19 cellular contexts compared by ENCODE assay signal in the genomic region with DNA sequence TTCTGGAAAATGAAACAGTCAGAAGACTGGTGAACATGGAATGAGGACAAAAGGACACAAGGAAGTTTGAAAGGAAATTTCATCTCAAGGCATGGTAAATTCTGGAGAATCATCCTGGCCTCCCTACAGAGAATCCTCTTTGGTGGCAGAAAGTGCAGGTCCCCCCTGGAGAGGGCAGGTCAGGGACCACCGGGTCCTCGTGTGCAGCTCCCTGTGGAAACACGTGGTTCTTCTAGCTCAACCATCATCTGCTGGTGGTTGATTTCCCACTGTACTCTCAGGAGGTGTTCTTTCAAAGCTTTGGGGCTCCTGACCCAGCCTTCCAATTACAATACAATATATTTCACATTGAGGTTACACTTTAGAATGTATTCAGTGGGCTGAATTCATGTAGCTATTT. TPM values are rescaled to one million over a fixed set of nuclear protein-coding genes. Genes with fewer than 3 reads are reported as not detected.
A peak's percentile ranks its signal among the peaks of the same experiment; 100 is the strongest.
DNase-seq lines count a peak whose midpoint lies in the region; ATAC-seq, FAIRE-seq and TF ChIP-seq lines count a peak whose summit lies in the region.
"Had no signal": no experiment of that assay in that cellular context is flagged by ENCODE, and none has a peak within 500 bp of the region (broad histone marks: within the 10 kb centered on the region; RNA-seq: fewer than 3 reads in every experiment).

No MANE protein-coding gene starts in this region.

- no peaks in the 10 kb centered on the region for H3K9me2 ChIP-seq in OCI-LY7 (ENCODE audit: insufficient read depth, low read length)

- H3K9me3 Mint-ChIP-seq in activated T-cell treated with anti-CD3 and anti-CD28 coated beads, Interleukin-2, amount 50 U/mL, for 72 hours = no peaks in the 10 kb centered on the region
- H3K9me3 Mint-ChIP-seq in neural crest cell = no peaks in the 10 kb centered on the region

- WGBS in K562 (ENCODE audit: insufficient coverage, low coverage, missing lambda C conversion rate) = 36% methylated on average over 3 of the region's 3 CpGs

- H3K4me1 Mint-ChIP-seq in activated T-cell treated with anti-CD3 and anti-CD28 coated beads, Interleukin-2, amount 50 U/mL, for 72 hours (ENCODE audit: low read depth) = peaks cover 34% of the 10 kb centered on the region
- H3K4me1 Mint-ChIP-seq in neural crest cell = peaks cover 44% of the 10 kb centered on the region

- POLR2A ChIA-PET in OCI-LY7 (lab: Charles Lee) (no interaction called here), K562 (lab: Yijun Ruan, JAX) (interaction anchor here (0.6 to 1.5 kb wide), 4 partner anchors 12 to 1915 kb away, joined by 3 to 4 read pairs (median 3); partner anchors contain the start of genes MED22 and RPL7A)

- no peak overlapping the region for H3K27ac Mint-ChIP-seq in activated T-cell treated with anti-CD3 and anti-CD28 coated beads, Interleukin-2, amount 50 U/mL, for 72 hours
- H3K27ac Mint-ChIP-seq in neural crest cell (ENCODE audit: unreplicated experiment) = no peak overlapping the region

- CTCF ChIA-PET in OCI-LY7 (lab: Charles Lee; ENCODE audit: unreplicated experiment) (no interaction called here), K562 (lab: Yijun Ruan, JAX; ENCODE audit: low intra/inter-chr PET ratio) (no interaction called here)

- H3K27ac ChIP-seq in OCI-LY7 (ENCODE audit: low read depth, low read length, poor library complexity, severe bottlenecking) (no peak overlapping the region), K562 (ENCODE audit: extremely low read depth, low read depth, low read length) (peak overlapping the region; percentile 50; the same call in 1 of the 3 replicates)
- H3K27ac ChIP-seq: pancreas, testis had no signal

- no peak for ATAC-seq in activated T-cell treated with anti-CD3 and anti-CD28 coated beads, Interleukin-2, amount 50 U/mL, for 72 hours (replicated peaks in 1 of 2)
- no peak for ATAC-seq in K562
- ATAC-seq: left colon, pancreas had no signal

- H3K36me3 ChIP-seq in OCI-LY7 (ENCODE audit: insufficient read depth, low read length) (peaks cover 11% of the 10 kb centered on the region; the same call in 1 of the 2 replicates), K562 (ENCODE audit: control insufficient read depth, insufficient read depth, low read length) (peaks cover 16% of the 10 kb centered on the region)
- H3K36me3 ChIP-seq: pancreas had no signal

- no peak overlapping the region for H3K9ac ChIP-seq in K562 (ENCODE audit: insufficient read depth in 1 of 2, low read depth in 2 of 2, low read length in 2 of 2)

- TF ChIP-seq EP300 in K562 (IDR thresholded peaks at IDR 0.05; ENCODE audit: low read length) = no peak

- peaks cover 5 to 10% of the 10 kb centered on the region in 2 donors for H3K36me3 Mint-ChIP-seq in activated T-cell treated with anti-CD3 and anti-CD28 coated beads, Interleukin-2, amount 50 U/mL, for 72 hours (ENCODE audit: insufficient read depth in 2 of 2)
- peaks cover 12% of the 10 kb centered on the region for H3K36me3 Mint-ChIP-seq in neural crest cell (ENCODE audit: low read depth)

- H3K4me2 ChIP-seq in OCI-LY7 (ENCODE audit: low read length) (no peak overlapping the region; the same call in 1 of the 2 replicates), K562 (ENCODE audit: insufficient read depth, low read length) (no peak overlapping the region; the same call in 1 of the 2 replicates)

- no peak overlapping the region for H3K4me3 ChIP-seq in OCI-LY7 (ENCODE audit: low read depth, low read length, poor library complexity, severe bottlenecking)
- H3K4me3 ChIP-seq in K562 = no peak overlapping the region
- H3K4me3 ChIP-seq: pancreas, testis had no signal

- no peak overlapping the region for H2AFZ ChIP-seq in OCI-LY7 (ENCODE audit: low read length)
- H2AFZ ChIP-seq in K562 (ENCODE audit: low read depth, low read length) = no peak overlapping the region

- no peaks in the 10 kb centered on the region for H3K27me3 ChIP-seq in K562 (ENCODE audit: control insufficient read depth in 2 of 2, insufficient read depth in 2 of 2, low read length in 2 of 2)
- H3K27me3 ChIP-seq: pancreas, testis had no signal

- in situ Hi-C loops in K562 (cut with MboI) = no loop called here

- H3K9me1 ChIP-seq in K562 (ENCODE audit: control insufficient read depth, insufficient read depth, low read length) = no peaks in the 10 kb centered on the region

- peaks cover 35% of the 10 kb centered on the region for H3K4me1 ChIP-seq in OCI-LY7 (ENCODE audit: insufficient read depth, low read length, poor library complexity, severe bottlenecking)
- peaks cover 31 to 38% of the 10 kb centered on the region in 2 experiments; a peak in 4 of 5 replicates for H3K4me1 ChIP-seq in K562 (replicated peaks in 1 of 2; ENCODE audit: control insufficient read depth in 2 of 2, insufficient read depth in 2 of 2, low read length in 2 of 2)

- H4K20me1 ChIP-seq in OCI-LY7 (ENCODE audit: insufficient read depth, low read length) (0 out of 2 replicates have a peak, but pooled peaks cover 5% of the 10 kb centered on the region), K562 (replicated peaks; ENCODE audit: control insufficient read depth, insufficient read depth, low read length) (no peaks in the 10 kb centered on the region)

- TF ChIP-seq CTCF in OCI-LY7 (conservative IDR thresholded peaks at IDR 0.05; ENCODE audit: low read length) = no peak
- no peak for TF ChIP-seq CTCF in K562 (IDR thresholded peaks at IDR 0.05 in 2 of 3, conservative IDR thresholded peaks at IDR 0.05 in 1 of 3; ENCODE audit: insufficient read depth in 2 of 3, low read depth in 1 of 3, low read length in 3 of 3)
- TF ChIP-seq CTCF in neural crest cell (conservative IDR thresholded peaks at IDR 0.05) = no peak

- TF ChIP-seq RAD21 in K562 (CRISPR knock-in tag; conservative IDR thresholded peaks at IDR 0.05 in 1 of 2, IDR thresholded peaks at IDR 0.05 in 1 of 2) = no peak

- peak overlapping the region; percentile 38 to 98 for H3K4me3 Mint-ChIP-seq in activated T-cell treated with anti-CD3 and anti-CD28 coated beads, Interleukin-2, amount 50 U/mL, for 72 hours
- H3K4me3 Mint-ChIP-seq in neural crest cell = peak overlapping the region; percentile 98

- H3K79me2 ChIP-seq in OCI-LY7 (ENCODE audit: insufficient read depth, low read depth, low read length) (peaks cover 31% of the 10 kb centered on the region), K562 (ENCODE audit: control insufficient read depth, insufficient read depth, low read length) (peaks cover 47% of the 10 kb centered on the region)

- no peak for TF ChIP-seq POLR2A in K562 (conservative IDR thresholded peaks at IDR 0.05)

- H3K27me3 Mint-ChIP-seq in activated T-cell treated with anti-CD3 and anti-CD28 coated beads, Interleukin-2, amount 50 U/mL, for 72 hours (ENCODE audit: low read depth) = no peaks in the 10 kb centered on the region
- H3K27me3 Mint-ChIP-seq in neural crest cell (ENCODE audit: low read depth) = peaks cover 10% of the 10 kb centered on the region

- no peak for DNase-seq in activated T-cell treated with anti-CD3 and anti-CD28 coated beads, Interleukin-2, amount 50 U/mL, for 72 hours
- no peak for DNase-seq in activated T-cell treated with anti-CD3 and anti-CD28 coated beads, Interleukin-2, amount 50 U/mL, for 1 hour
- DNase-seq in OCI-LY7 (ENCODE audit: low spot score) (no peak), K562 (ENCODE audit: extremely low read depth in 1 of 4, low spot score in 3 of 4) (no peak), neural crest cell (ENCODE audit: low read depth, low spot score) (no peak), hypothalamus (lab: John Stamatoyannopoulos, UW) (no peak), NCI-H526 (lab: John Stamatoyannopoulos, UW) (no peak), NCI-H1092 treated with DMSO at 0.1 percent for 48 hours (lab: John Stamatoyannopoulos, UW) (no peak)
- DNase-seq: activated CD8-positive, alpha-beta memory T cell treated with anti-CD3 and anti-CD28 coated beads, Interleukin-2, amount 50 U/mL, for 48 hours; amygdala; EL; foreskin fibroblast; HCEC 1CT; Karpas-422; left colon; NCI-H1417 treated with DMSO at 0.1 percent for 48 hours; testis had no signal

- BruUV-seq in OCI-LY7 (replicated peaks; lab: Mats Ljungman, UMichigan) (TSS peak; percentile 61), K562 (replicated peaks; lab: Mats Ljungman, UMichigan) (no TSS peak)

- no peaks in the 10 kb centered on the region for H3K9me3 ChIP-seq in OCI-LY7 (ENCODE audit: low read length)
- H3K9me3 ChIP-seq in K562 (replicated peaks; ENCODE audit: control insufficient read depth, insufficient read depth, low read depth, low read length) = peaks cover 12% of the 10 kb centered on the region; the same call in 1 of the 2 replicates
- H3K9me3 ChIP-seq: pancreas, testis had no signal

- no peak for FAIRE-seq in K562 (lab: Jason Lieb, UNC)
- FAIRE-seq: pancreas, RCC 7860 had no signal

- intact Hi-C loops in OCI-LY7 (cut with micrococcal nuclease; ENCODE audit: unreplicated experiment) (no loop called here), K562 (cut with micrococcal nuclease) (loop anchor here (5.0 kb wide), 1 partner anchor 119 kb away; no protein-coding TSS in a partner anchor)

RNA-seq across cellular contexts. Expression of gene GTF3C5, which starts 2.6 kb away (rescaled TPM):
- total RNA-seq in activated T-cell treated with anti-CD3 and anti-CD28 coated beads, Interleukin-2, amount 50 U/mL, for 72 hours = 100 to 1,000 TPM in 1 of 2 donors, 10 to 100 TPM in 1; 79.5 to 101 TPM
- 91.9 and 97.0 TPM in 2 replicates for total RNA-seq in OCI-LY7 (2014; rRNA removed; shearing (Covaris generic))
- total RNA-seq in OCI-LY7 (2022) = 90.3 and 91.6 TPM in 2 replicates
- 66.1 and 166 TPM in 2 replicates for total RNA-seq in K562 (2011; cell fraction: chromatin; rRNA removed; ENCODE audit: low replicate concordance)
- total RNA-seq in K562 (2011; cell fraction: nucleolus; rRNA removed) = 99.4 and 113 TPM in 2 replicates
- 67.0 and 84.1 TPM in 2 replicates for total RNA-seq in K562 (2011; cell fraction: nucleoplasm; rRNA removed)
- 118 and 134 TPM in 2 replicates for total RNA-seq in K562 (2014; rRNA removed)
- total RNA-seq in K562 (2014; rRNA removed; fragmentation: Illumina TruSeq; extraction: Trizol) = 43.2 and 58.5 TPM in 2 replicates
- 80.7 and 83.7 TPM in 2 replicates for total RNA-seq in K562 (2015; rRNA removed; fragmentation: Illumina TruSeq; extraction: Trizol)
- total RNA-seq in K562 (2021) = 106 and 110 TPM in 2 replicates
- polyA plus RNA-seq in K562 (2011; rRNA removed) = 80.2 TPM in 2 replicates
- polyA plus RNA-seq in K562 (2011; cell fraction: cytosol; rRNA removed) = 88.7 and 143 TPM in 2 replicates
- 254 and 348 TPM in 2 replicates for polyA plus RNA-seq in K562 (2011; cell fraction: nucleus; rRNA removed)
- 75.0 and 82.6 TPM in 2 replicates for polyA plus RNA-seq in K562 (2012)
- polyA plus RNA-seq in K562 (2014; fragmentation: Illumina TruSeq; extraction: Trizol) = 105 and 107 TPM in 2 replicates
- polyA plus RNA-seq in K562 (2014; fragmentation: Nextera tagmentation; extraction: Ambion mirVana) = 1 to 10 TPM; 3.8 to 8.4 TPM
- polyA plus RNA-seq in K562 (2014; rRNA removed) = 95.1 and 107 TPM in 2 replicates
- 52.2 and 85.8 TPM in 2 replicates for polyA minus RNA-seq in K562 (2011; rRNA and poly(A)+ RNA removed)
- 57.6 and 64.2 TPM in 2 replicates for polyA minus RNA-seq in K562 (2011; cell fraction: cytosol; rRNA and poly(A)+ RNA removed)
- 59.4 and 67.3 TPM in 2 replicates for polyA minus RNA-seq in K562 (2011; cell fraction: nucleus; rRNA and poly(A)+ RNA removed)
- 105 and 108 TPM in 2 replicates for total RNA-seq in neural crest cell

RNA-seq across cellular contexts. Expression of gene CEL, which starts 33.6 kb away (rescaled TPM):
- 1 to 10 TPM; 1.6 to 3.6 TPM for total RNA-seq in activated T-cell treated with anti-CD3 and anti-CD28 coated beads, Interleukin-2, amount 50 U/mL, for 72 hours
- 0.39 and 1.2 TPM in 2 replicates for total RNA-seq in OCI-LY7 (2014; rRNA removed; shearing (Covaris generic))
- total RNA-seq in OCI-LY7 (2022) = 1.4 and 1.8 TPM in 2 replicates
- 2.0 and 6.1 TPM in 2 replicates for total RNA-seq in K562 (2011; cell fraction: chromatin; rRNA removed; ENCODE audit: low replicate concordance)
- total RNA-seq in K562 (2011; cell fraction: nucleolus; rRNA removed) = 2.8 and 3.8 TPM in 2 replicates
- 2.3 TPM in 2 replicates for total RNA-seq in K562 (2011; cell fraction: nucleoplasm; rRNA removed)
- 0.09 and 0.45 TPM in 2 replicates for total RNA-seq in K562 (2014; rRNA removed)
- total RNA-seq in K562 (2014; rRNA removed; fragmentation: Illumina TruSeq; extraction: Trizol) = 0.15 and 0.16 TPM in 2 replicates
- 0.51 and 0.53 TPM in 2 replicates for total RNA-seq in K562 (2015; rRNA removed; fragmentation: Illumina TruSeq; extraction: Trizol)
- total RNA-seq in K562 (2021) = 3.0 and 4.0 TPM in 2 replicates
- 0.46 and 0.65 TPM in 2 replicates for polyA plus RNA-seq in K562 (2011; rRNA removed)
- polyA plus RNA-seq in K562 (2011; cell fraction: cytosol; rRNA removed) = 0.32 and 0.43 TPM in 2 replicates
- 2.8 and 6.2 TPM in 2 replicates for polyA plus RNA-seq in K562 (2011; cell fraction: nucleus; rRNA removed)
- polyA plus RNA-seq in K562 (2012) = 0.77 and 2.3 TPM in 2 replicates
- polyA plus RNA-seq in K562 (2014; fragmentation: Illumina TruSeq; extraction: Trizol) = 0.62 and 0.91 TPM in 2 replicates
- polyA plus RNA-seq in K562 (2014; fragmentation: Nextera tagmentation; extraction: Ambion mirVana) = not detected
- 0.57 and 0.77 TPM in 2 replicates for polyA plus RNA-seq in K562 (2014; rRNA removed)
- polyA minus RNA-seq in K562 (2011; rRNA and poly(A)+ RNA removed) = 0.14 and 0.21 TPM in 2 replicates
- polyA minus RNA-seq in K562 (2011; cell fraction: cytosol; rRNA and poly(A)+ RNA removed) = not detected in 2 replicates
- polyA minus RNA-seq in K562 (2011; cell fraction: nucleus; rRNA and poly(A)+ RNA removed) = 0.54 and 0.89 TPM in 2 replicates
- 3.5 and 3.6 TPM in 2 replicates for total RNA-seq in neural crest cell

RNA-seq across cellular contexts. Expression of gene GFI1B, which starts 49.7 kb away (rescaled TPM):
- total RNA-seq in activated T-cell treated with anti-CD3 and anti-CD28 coated beads, Interleukin-2, amount 50 U/mL, for 72 hours = under 1 TPM in 1 of 2 donors, not detected in 1; 0.12 TPM
- total RNA-seq in OCI-LY7 (2014; rRNA removed; shearing (Covaris generic)) = 0.50 TPM in 1 of 2 replicates, not detected in the other
- total RNA-seq in OCI-LY7 (2022) = 3.3 and 4.9 TPM in 2 replicates
- 11.1 and 39.0 TPM in 2 replicates for total RNA-seq in K562 (2011; cell fraction: chromatin; rRNA removed; ENCODE audit: low replicate concordance)
- 28.2 and 30.4 TPM in 2 replicates for total RNA-seq in K562 (2011; cell fraction: nucleolus; rRNA removed)
- 20.0 and 26.4 TPM in 2 replicates for total RNA-seq in K562 (2011; cell fraction: nucleoplasm; rRNA removed)
- total RNA-seq in K562 (2014; rRNA removed) = 40.3 and 62.9 TPM in 2 replicates
- total RNA-seq in K562 (2014; rRNA removed; fragmentation: Illumina TruSeq; extraction: Trizol) = 17.5 and 20.1 TPM in 2 replicates
- total RNA-seq in K562 (2015; rRNA removed; fragmentation: Illumina TruSeq; extraction: Trizol) = 34.5 and 34.6 TPM in 2 replicates
- total RNA-seq in K562 (2021) = 73.4 and 75.7 TPM in 2 replicates
- polyA plus RNA-seq in K562 (2011; rRNA removed) = 34.4 and 57.7 TPM in 2 replicates
- polyA plus RNA-seq in K562 (2011; cell fraction: cytosol; rRNA removed) = 53.6 and 133 TPM in 2 replicates
- polyA plus RNA-seq in K562 (2011; cell fraction: nucleus; rRNA removed) = 64.3 and 118 TPM in 2 replicates
- polyA plus RNA-seq in K562 (2012) = 64.2 and 77.5 TPM in 2 replicates
- polyA plus RNA-seq in K562 (2014; fragmentation: Illumina TruSeq; extraction: Trizol) = 51.8 and 73.3 TPM in 2 replicates
- polyA plus RNA-seq in K562 (2014; fragmentation: Nextera tagmentation; extraction: Ambion mirVana) = 10 to 100 TPM in 1 of 2 experiments, 1 to 10 TPM in 1; 8.0 to 19.1 TPM
- polyA plus RNA-seq in K562 (2014; rRNA removed) = 47.2 and 50.1 TPM in 2 replicates
- 16.7 and 22.0 TPM in 2 replicates for polyA minus RNA-seq in K562 (2011; rRNA and poly(A)+ RNA removed)
- 47.9 and 57.4 TPM in 2 replicates for polyA minus RNA-seq in K562 (2011; cell fraction: cytosol; rRNA and poly(A)+ RNA removed)
- 20.3 and 22.1 TPM in 2 replicates for polyA minus RNA-seq in K562 (2011; cell fraction: nucleus; rRNA and poly(A)+ RNA removed)
- total RNA-seq in neural crest cell = not detected in 2 replicates
